ENCODE assay signal across 9 cellular contexts in genomic region chr6:140586426-140587061, GRCh38.
DNase-seq lines count a peak whose midpoint lies in the region; ATAC-seq and TF ChIP-seq lines count a peak whose summit lies in the region.
"Had no signal": no experiment of that assay in that cellular context is flagged by ENCODE, and none has a peak within 500 bp of the region (broad histone marks: within the 10 kb centered on the region; RNA-seq: fewer than 3 reads in every experiment).

No MANE protein-coding gene starts in this region.

- ATAC-seq in GM18909 (IDR thresholded peaks at IDR 0.05; ENCODE audit: poor library complexity, unreplicated experiment) (peak; percentile 84), HG02973 (IDR thresholded peaks at IDR 0.05; ENCODE audit: unreplicated experiment) (peak; percentile 98)

- H3K27ac ChIP-seq in breast epithelium = no peak overlapping the region

- H3K27me3 ChIP-seq in breast epithelium = no peaks in the 10 kb centered on the region

- TF ChIP-seq CTCF in breast epithelium (IDR thresholded peaks at IDR 0.05) = no peak

- H3K4me1 ChIP-seq in breast epithelium = no peaks in the 10 kb centered on the region

- DNase-seq in DMS79 treated with DMSO at 0.1 percent for 48 hours (lab: John Stamatoyannopoulos, UW) = peak; percentile 81
- peak; percentile 76 for DNase-seq in NCI-H345 treated with DMSO at 0.1 percent for 48 hours (lab: John Stamatoyannopoulos, UW; ENCODE audit: unreplicated experiment)
- DNase-seq in Kasumi-1 (lab: John Stamatoyannopoulos, UW) = no peak
- DNase-seq in breast epithelium (ENCODE audit: low spot score in 2 of 2) = no peak
- DNase-seq in NCI-H526 treated with DMSO at 0.1 percent for 48 hours (lab: John Stamatoyannopoulos, UW) = no peak
- DNase-seq in ecto neural progenitor cell (ENCODE audit: low spot score) = no peak
- DNase-seq: activated B cell treated with CpG ODN at 0.5 μM for 24 hours had no signal

- H3K36me3 ChIP-seq in breast epithelium = no peaks in the 10 kb centered on the region

- H3K9me3 ChIP-seq in breast epithelium = no peaks in the 10 kb centered on the region

- intact Hi-C loops in breast epithelium (cut with DNase I; ENCODE audit: low total_unique reads) = no loop called here

- TF ChIP-seq POLR2A in breast epithelium (IDR thresholded peaks at IDR 0.05) = no peak

- no peak overlapping the region for H3K4me3 ChIP-seq in breast epithelium

Comparison
In these comparisons a context has a peak if more than half of its experiments do, and no peak if none do; other contexts are left out.
1. DNase-seq: peak in DMS79 treated with DMSO at 0.1 percent for 48 hours (single experiment) and NCI-H345 treated with DMSO at 0.1 percent for 48 hours (single experiment); none in Kasumi-1 (0 of 2), breast epithelium (0 of 2), NCI-H526 treated with DMSO at 0.1 percent for 48 hours (single experiment) and ecto neural progenitor cell (single experiment).